In genomic region chr13:96181886-96182285, GRCh38 we compare ENCODE assay signal across 27 cellular contexts.
"Had no signal": no experiment of that assay in that cellular context is flagged by ENCODE, and none has a peak within 500 bp of the region (broad histone marks: within the 10 kb centered on the region; RNA-seq: fewer than 3 reads in every experiment).

No MANE protein-coding gene starts in this region.

- H3K9me3 Mint-ChIP-seq: activated CD4-positive, alpha-beta T cell treated with anti-CD3 and anti-CD28 coated beads, Interleukin-2, amount 10 ng/mL, durations not matched to agents 7 days and 5 days; activated CD8-positive, alpha-beta T cell treated with anti-CD3 and anti-CD28 coated beads for 36 hours; activated T-helper 1 cell treated with anti-CD3 and anti-CD28 coated beads, Interleukin-12 subunit alpha, Interleukin-12 subunit beta, Interleukin-2, Interleukin-4 antibody, amounts not matched to agents 30 ng/mL and 10 ng/mL and 1 ng/mL, durations not matched to agents 14 hours and 24 hours and 36 hours; dendritic cell treated with granulocyte-macrophage colony-stimulating factor and Interleukin-4, amounts not matched to agents 40 ng/mL and 50 ng/mL, for 4 days; type B pancreatic cell had no signal

- H3K4me3 Mint-ChIP-seq: activated CD4-positive, alpha-beta T cell treated with anti-CD3 and anti-CD28 coated beads, Interleukin-2, amount 10 ng/mL, durations not matched to agents 7 days and 5 days; activated CD8-positive, alpha-beta memory T cell treated with anti-CD3 and anti-CD28 coated beads, Interleukin-2, amount 10 ng/mL, durations not matched to agents 7 days and 5 days; activated CD8-positive, alpha-beta T cell treated with anti-CD3 and anti-CD28 coated beads for 36 hours; activated naive CD8-positive, alpha-beta T cell treated with anti-CD3 and anti-CD28 coated beads, Interleukin-2, amount 50 U/mL, for 24 hours; activated T-helper 1 cell treated with anti-CD3 and anti-CD28 coated beads, Interleukin-12 subunit alpha, Interleukin-12 subunit beta, Interleukin-2, Interleukin-4 antibody, amounts not matched to agents 30 ng/mL and 10 ng/mL and 1 ng/mL, durations not matched to agents 14 hours and 24 hours and 36 hours; dendritic cell treated with granulocyte-macrophage colony-stimulating factor and Interleukin-4, amounts not matched to agents 40 ng/mL and 50 ng/mL, for 4 days; natural killer cell treated with Interleukin-12 subunit alpha and Interleukin-12 subunit beta and Interleukin-15 and Interleukin-18, amount 100 ng/mL, for 72 hours; stimulated activated naive CD8-positive, alpha-beta T cell treated with anti-CD3 and anti-CD28 coated beads, Interleukin-15, amount 100 ng/mL, for 72 hours; T-cell; T-helper 2 cell treated with Interferon-gamma antibody and Interleukin-4, amounts not matched to agents 5 μg/mL and 100 μg/mL, for 36 hours; type B pancreatic cell had no signal

- ATAC-seq: activated CD8-positive, alpha-beta memory T cell treated with anti-CD3 and anti-CD28 coated beads, Interleukin-2, amount 10 ng/mL, durations not matched to agents 7 days and 5 days; activated CD8-positive, alpha-beta T cell treated with anti-CD3 and anti-CD28 coated beads for 36 hours; activated naive CD8-positive, alpha-beta T cell treated with anti-CD3 and anti-CD28 coated beads, Interleukin-2, amount 50 U/mL, for 24 hours; left lung; natural killer cell treated with Interleukin-12 subunit alpha and Interleukin-12 subunit beta and Interleukin-15 and Interleukin-18, amount 100 ng/mL, for 72 hours; stimulated activated naive CD8-positive, alpha-beta T cell treated with anti-CD3 and anti-CD28 coated beads, Interleukin-15, amount 100 ng/mL, for 72 hours; T-cell had no signal

- H3K36me3 ChIP-seq: ascending aorta, brain microvascular endothelial cell, left lung, pancreas, WERI-Rb-1 had no signal

- DNase-seq: activated CD4-positive, alpha-beta T cell treated with anti-CD3 and anti-CD28 coated beads, Interleukin-2, amount 10 ng/mL, durations not matched to agents 7 days and 5 days; activated CD4-positive, CD25-positive, alpha-beta regulatory T cell treated with anti-CD3 and anti-CD28 coated beads, Interleukin-2, amount 50 U/mL, for 72 hours; activated CD8-positive, alpha-beta memory T cell treated with anti-CD3 and anti-CD28 coated beads, Interleukin-2, amount 10 ng/mL, durations not matched to agents 7 days and 5 days; activated CD8-positive, alpha-beta T cell treated with anti-CD3 and anti-CD28 coated beads for 36 hours; activated gamma-delta T cell; activated naive CD4-positive, alpha-beta T cell treated with anti-CD3 and anti-CD28 coated beads, Interleukin-2, amount 50 U/mL, for 16 hours; activated naive CD8-positive, alpha-beta T cell treated with anti-CD3 and anti-CD28 coated beads, Interleukin-2, amount 50 U/mL, for 24 hours; activated T-cell treated with anti-CD3 and anti-CD28 coated beads for 4 hours; brain microvascular endothelial cell; effector CD4-positive, alpha-beta T cell; kidney; left lung; pancreas; psoas muscle; right cardiac atrium; stimulated activated CD4-positive, alpha-beta T cell treated with anti-CD3 and anti-CD28 coated beads, Interleukin-1b, Interleukin-23, amount 100 ng/mL, for 48 hours; stimulated activated naive CD8-positive, alpha-beta T cell treated with anti-CD3 and anti-CD28 coated beads, Interleukin-15, amount 100 ng/mL, for 72 hours; T-cell; WERI-Rb-1 had no signal

- H3K9me3 ChIP-seq: ascending aorta, left lung, pancreas, psoas muscle had no signal

- H3K27ac ChIP-seq: ascending aorta, brain microvascular endothelial cell, left lung, pancreas, psoas muscle, WERI-Rb-1 had no signal

- H3K4me3 ChIP-seq: ascending aorta, left lung, lung, pancreas, psoas muscle, skin epidermis had no signal

- H3K4me1 ChIP-seq: ascending aorta, left lung, pancreas, psoas muscle had no signal

- H3K36me3 Mint-ChIP-seq: activated CD8-positive, alpha-beta memory T cell treated with anti-CD3 and anti-CD28 coated beads, Interleukin-2, amount 10 ng/mL, durations not matched to agents 7 days and 5 days; natural killer cell treated with Interleukin-12 subunit alpha and Interleukin-12 subunit beta and Interleukin-15 and Interleukin-18, amount 100 ng/mL, for 72 hours; T-cell; type B pancreatic cell had no signal

- H3K27me3 Mint-ChIP-seq: activated CD4-positive, alpha-beta T cell treated with anti-CD3 and anti-CD28 coated beads, Interleukin-2, amount 10 ng/mL, durations not matched to agents 7 days and 5 days; activated CD8-positive, alpha-beta memory T cell treated with anti-CD3 and anti-CD28 coated beads, Interleukin-2, amount 10 ng/mL, durations not matched to agents 7 days and 5 days; activated CD8-positive, alpha-beta T cell treated with anti-CD3 and anti-CD28 coated beads for 36 hours; activated naive CD8-positive, alpha-beta T cell treated with anti-CD3 and anti-CD28 coated beads, Interleukin-2, amount 50 U/mL, for 24 hours; dendritic cell treated with granulocyte-macrophage colony-stimulating factor and Interleukin-4, amounts not matched to agents 40 ng/mL and 50 ng/mL, for 4 days; natural killer cell treated with Interleukin-12 subunit alpha and Interleukin-12 subunit beta and Interleukin-15 and Interleukin-18, amount 100 ng/mL, for 72 hours; stimulated activated naive CD8-positive, alpha-beta T cell treated with anti-CD3 and anti-CD28 coated beads, Interleukin-15, amount 100 ng/mL, for 72 hours; T-cell; type B pancreatic cell had no signal

- H3K27ac Mint-ChIP-seq: activated CD4-positive, alpha-beta T cell treated with anti-CD3 and anti-CD28 coated beads, Interleukin-2, amount 10 ng/mL, durations not matched to agents 7 days and 5 days; activated CD8-positive, alpha-beta memory T cell treated with anti-CD3 and anti-CD28 coated beads, Interleukin-2, amount 10 ng/mL, durations not matched to agents 7 days and 5 days; activated CD8-positive, alpha-beta T cell treated with anti-CD3 and anti-CD28 coated beads for 36 hours; activated naive CD8-positive, alpha-beta T cell treated with anti-CD3 and anti-CD28 coated beads, Interleukin-2, amount 50 U/mL, for 24 hours; activated T-helper 1 cell treated with anti-CD3 and anti-CD28 coated beads, Interleukin-12 subunit alpha, Interleukin-12 subunit beta, Interleukin-2, Interleukin-4 antibody, amounts not matched to agents 30 ng/mL and 10 ng/mL and 1 ng/mL, durations not matched to agents 14 hours and 24 hours and 36 hours; dendritic cell treated with granulocyte-macrophage colony-stimulating factor and Interleukin-4, amounts not matched to agents 40 ng/mL and 50 ng/mL, for 4 days; natural killer cell treated with Interleukin-12 subunit alpha and Interleukin-12 subunit beta and Interleukin-15 and Interleukin-18, amount 100 ng/mL, for 72 hours; stimulated activated naive CD8-positive, alpha-beta T cell treated with anti-CD3 and anti-CD28 coated beads, Interleukin-15, amount 100 ng/mL, for 72 hours; T-cell; T-helper 2 cell treated with Interferon-gamma antibody and Interleukin-4, amounts not matched to agents 5 μg/mL and 100 μg/mL, for 36 hours; type B pancreatic cell had no signal

- H3K27me3 ChIP-seq: ascending aorta, brain microvascular endothelial cell, left lung, pancreas had no signal

- H3K4me1 Mint-ChIP-seq: activated CD4-positive, alpha-beta T cell treated with anti-CD3 and anti-CD28 coated beads, Interleukin-2, amount 10 ng/mL, durations not matched to agents 7 days and 5 days; activated CD8-positive, alpha-beta memory T cell treated with anti-CD3 and anti-CD28 coated beads, Interleukin-2, amount 10 ng/mL, durations not matched to agents 7 days and 5 days; activated naive CD8-positive, alpha-beta T cell treated with anti-CD3 and anti-CD28 coated beads, Interleukin-2, amount 50 U/mL, for 24 hours; stimulated activated naive CD8-positive, alpha-beta T cell treated with anti-CD3 and anti-CD28 coated beads, Interleukin-15, amount 100 ng/mL, for 72 hours; T-cell had no signal
